ENCODE assay signal across 7 cellular contexts in the genomic region with DNA sequence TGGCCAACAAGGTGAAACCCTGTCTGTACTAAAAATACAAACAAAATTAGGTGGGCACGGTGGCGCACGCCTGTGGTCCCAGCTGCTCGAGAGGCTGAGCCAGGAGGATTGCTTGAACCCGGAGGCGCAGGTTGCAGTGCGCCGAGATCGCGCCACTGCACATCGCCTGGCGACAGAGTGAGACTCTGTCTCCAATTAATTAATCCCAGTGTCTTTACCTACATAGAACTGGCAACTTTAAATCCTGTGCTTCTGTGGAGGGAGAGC. TPM values are rescaled to one million over a fixed set of nuclear protein-coding genes. Genes with fewer than 3 reads are reported as not detected.
DNase-seq lines count a peak whose midpoint lies in the region; ATAC-seq and TF ChIP-seq lines count a peak whose summit lies in the region.
"Had no signal": no experiment of that assay in that cellular context is flagged by ENCODE, and none has a peak within 500 bp of the region (broad histone marks: within the 10 kb centered on the region; RNA-seq: fewer than 3 reads in every experiment).

No MANE protein-coding gene starts in this region.

- peak overlapping the region; percentile 99 to 100 for H3K27ac ChIP-seq in ascending aorta
- H3K27ac ChIP-seq in osteoblast (ENCODE audit: low read depth, low read length) = no peak overlapping the region

- TF ChIP-seq CTCF in HFF-Myc (IDR thresholded peaks at IDR 0.05; ENCODE audit: low read depth, low read length, missing control alignments) (no peak), ascending aorta (IDR thresholded peaks at IDR 0.05) (no peak), osteoblast (IDR thresholded peaks at IDR 0.05; ENCODE audit: extremely low read depth, low read depth, low read length) (no peak)

- no peak for ATAC-seq in HG03025 (IDR thresholded peaks at IDR 0.05; ENCODE audit: low FRiP score, unreplicated experiment)

- H3K79me2 ChIP-seq in osteoblast (ENCODE audit: insufficient read depth, low read length) = peaks cover 50% of the 10 kb centered on the region

- no peaks in the 10 kb centered on the region for H3K9me3 ChIP-seq in ascending aorta
- no peaks in the 10 kb centered on the region for H3K9me3 ChIP-seq in osteoblast (ENCODE audit: low read depth, low read length)

- intact Hi-C loops in ascending aorta (cut with DNase I) = loop anchor here (5.0 to 10.0 kb wide), 3 partner anchors 89 to 264 kb away; a partner anchor contains a TSS

- DNase-seq in HFF-Myc (ENCODE audit: extremely low read depth, low read depth) (no peak), ascending aorta (ENCODE audit: low spot score in 2 of 2) (no peak), osteoblast (ENCODE audit: insufficient read length, low spot score, missing footprints) (no peak), NCI-H510A treated with DMSO at 0.1 percent for 48 hours (lab: John Stamatoyannopoulos, UW) (no peak), DMS153 (lab: John Stamatoyannopoulos, UW) (no peak)
- DNase-seq: NCI-H1092 treated with DMSO at 0.1 percent for 48 hours had no signal

- H4K20me1 ChIP-seq in osteoblast (ENCODE audit: insufficient read depth, low read length) = peaks cover 17% of the 10 kb centered on the region

- H2AFZ ChIP-seq in osteoblast (ENCODE audit: low read length) = no peak overlapping the region

- H3K4me3 ChIP-seq in HFF-Myc (replicated peaks; ENCODE audit: low read depth, low read length) = peak overlapping the region; percentile 93
- H3K4me3 ChIP-seq in ascending aorta = peak overlapping the region; percentile 91 to 100
- peak overlapping the region; percentile 98 for H3K4me3 ChIP-seq in osteoblast (ENCODE audit: insufficient read depth, low read length)

- H3K4me1 ChIP-seq in ascending aorta (peaks cover 9 to 17% of the 10 kb centered on the region in 2 donors), osteoblast (ENCODE audit: insufficient read depth, low read length) (peaks cover 20% of the 10 kb centered on the region)

- no peaks in the 10 kb centered on the region for H3K27me3 ChIP-seq in ascending aorta
- H3K27me3 ChIP-seq in osteoblast (ENCODE audit: insufficient read depth, low read length) = no peaks in the 10 kb centered on the region

- peaks cover 4 to 7% of the 10 kb centered on the region in 2 donors for H3K36me3 ChIP-seq in ascending aorta
- peaks cover 17% of the 10 kb centered on the region for H3K36me3 ChIP-seq in osteoblast (ENCODE audit: insufficient read depth, low read length)

- peak overlapping the region; percentile 91 for H3K4me2 ChIP-seq in osteoblast (ENCODE audit: insufficient read depth, low read length)

RNA-seq across cellular contexts. Expression of a gene that starts 1.5 kb away (rescaled TPM):
- total RNA-seq in ascending aorta (1,184 TPM), osteoblast (173 and 195 TPM in 2 replicates)

RNA-seq across cellular contexts. Expression of a gene that starts 8.7 kb away (rescaled TPM):
- total RNA-seq in ascending aorta (15.4 TPM), osteoblast (not detected in 2 replicates)

RNA-seq across cellular contexts. Expression of a gene that starts 19.6 kb away (rescaled TPM):
- total RNA-seq in ascending aorta (not detected), osteoblast (not detected in 2 replicates)

RNA-seq across cellular contexts. Expression of a gene that starts 26.2 kb away (rescaled TPM):
- total RNA-seq in ascending aorta (359 TPM), osteoblast (56.8 and 62.2 TPM in 2 replicates)

RNA-seq across cellular contexts. Expression of a gene that starts 38.4 kb away (rescaled TPM):
- total RNA-seq in ascending aorta (not detected), osteoblast (not detected in 2 replicates)

Comparison
In these comparisons a context has a peak if more than half of its experiments do, and no peak if none do; other contexts are left out.
1. RNA of a gene that starts 8.7 kb away (total RNA-seq): 15.4 TPM in ascending aorta (single experiment); not detected in osteoblast; every median in the first group is over 10 times any median in the second.
2. Peak in every context shown above with its lines, with median percentiles within 50 percentile points of each other: H3K4me3 ChIP-seq.